In genomic region chrX:11059923-11060322, GRCh38 we compare ENCODE assay signal across 17 cellular contexts. TPM values are rescaled to one million over a fixed set of nuclear protein-coding genes. Genes with fewer than 3 reads are reported as not detected.
A peak's percentile ranks its signal among the peaks of the same experiment; 100 is the strongest.
DNase-seq lines count a peak whose midpoint lies in the region; ATAC-seq and TF ChIP-seq lines count a peak whose summit lies in the region.
"Had no signal": no experiment of that assay in that cellular context is flagged by ENCODE, and none has a peak within 500 bp of the region (broad histone marks: within the 10 kb centered on the region; RNA-seq: fewer than 3 reads in every experiment).

No MANE protein-coding gene starts in this region.

- H3K27me3 Mint-ChIP-seq in osteocyte (ENCODE audit: unreplicated experiment) = no peaks in the 10 kb centered on the region
- H3K27me3 Mint-ChIP-seq: activated CD8-positive, alpha-beta T cell treated with anti-CD3 and anti-CD28 coated beads for 36 hours had no signal

- H3K36me3 Mint-ChIP-seq in osteocyte (ENCODE audit: unreplicated experiment) = no peaks in the 10 kb centered on the region
- H3K36me3 Mint-ChIP-seq: activated naive CD4-positive, alpha-beta T cell treated with anti-CD3 and anti-CD28 coated beads, Interleukin-2, amount 50 U/mL, for 72 hours had no signal

- H3K4me1 Mint-ChIP-seq in osteocyte (ENCODE audit: unreplicated experiment) = peaks cover 33% of the 10 kb centered on the region
- H3K4me1 Mint-ChIP-seq: nephron progenitor cell had no signal

- DNase-seq in COLO829 (ENCODE audit: low spot score) = peak; percentile 6
- DNase-seq in HT1080 (ENCODE audit: low read depth) = peak; percentile 33
- DNase-seq in glomerular visceral epithelial cell (ENCODE audit: extremely low spot score) = peak; percentile 13
- DNase-seq in T-helper 9 cell = no peak
- DNase-seq in sciatic nerve (ENCODE audit: low spot score) = no peak
- no peak for DNase-seq in osteocyte (ENCODE audit: extremely low spot score, unreplicated experiment)
- DNase-seq: activated CD8-positive, alpha-beta T cell treated with anti-CD3 and anti-CD28 coated beads for 36 hours; activated T-cell treated with anti-CD3 and anti-CD28 coated beads, Interleukin-2, amount 50 U/mL, for 4 hours; NCI-H2081 treated with DMSO at 0.1 percent for 48 hours; NCI-H524; nephron progenitor cell; SHP77; stimulated activated CD4-positive, alpha-beta T cell treated with anti-CD3 and anti-CD28 coated beads, Interleukin-4, amount 100 ng/mL, for 4 hours had no signal

- no peak overlapping the region for H3K4me3 Mint-ChIP-seq in osteocyte (ENCODE audit: unreplicated experiment)
- H3K4me3 Mint-ChIP-seq: activated CD8-positive, alpha-beta T cell treated with anti-CD3 and anti-CD28 coated beads for 36 hours; activated T-cell treated with anti-CD3 and anti-CD28 coated beads, Interleukin-2, amount 50 U/mL, for 4 hours; nephron progenitor cell; T-helper 2 cell treated with Interferon-gamma antibody and Interleukin-4, amounts not matched to agents 5 μg/mL and 100 μg/mL, for 36 hours had no signal

- peaks cover 19% of the 10 kb centered on the region for H3K9me3 Mint-ChIP-seq in osteocyte (ENCODE audit: unreplicated experiment)
- H3K9me3 Mint-ChIP-seq: activated CD8-positive, alpha-beta T cell treated with anti-CD3 and anti-CD28 coated beads for 36 hours; activated naive CD4-positive, alpha-beta T cell treated with anti-CD3 and anti-CD28 coated beads, Interleukin-2, amount 50 U/mL, for 72 hours; activated T-cell treated with anti-CD3 and anti-CD28 coated beads, Interleukin-2, amount 50 U/mL, for 4 hours; T-helper 2 cell treated with Interferon-gamma antibody and Interleukin-4, amounts not matched to agents 5 μg/mL and 100 μg/mL, for 36 hours had no signal

- no peak for TF ChIP-seq CTCF in osteocyte (IDR thresholded peaks at IDR 0.05)

- peak; percentile 42; the same call in 2 of the 3 replicates for ATAC-seq in SK-N-SH treated with all-trans-retinoic acid at 6 μM for 48 hours
- no peak for ATAC-seq in sciatic nerve
- ATAC-seq in GM19351 (IDR thresholded peaks at IDR 0.05; ENCODE audit: unreplicated experiment) = no peak
- ATAC-seq: activated CD8-positive, alpha-beta T cell treated with anti-CD3 and anti-CD28 coated beads for 36 hours; activated naive CD4-positive, alpha-beta T cell treated with anti-CD3 and anti-CD28 coated beads, Interleukin-2, amount 50 U/mL, for 72 hours; activated T-cell treated with anti-CD3 and anti-CD28 coated beads, Interleukin-2, amount 50 U/mL, for 4 hours had no signal

- no peak overlapping the region for H3K27ac Mint-ChIP-seq in osteocyte (ENCODE audit: unreplicated experiment)
- H3K27ac Mint-ChIP-seq: activated CD8-positive, alpha-beta T cell treated with anti-CD3 and anti-CD28 coated beads for 36 hours; activated naive CD4-positive, alpha-beta T cell treated with anti-CD3 and anti-CD28 coated beads, Interleukin-2, amount 50 U/mL, for 72 hours; nephron progenitor cell; T-helper 2 cell treated with Interferon-gamma antibody and Interleukin-4, amounts not matched to agents 5 μg/mL and 100 μg/mL, for 36 hours had no signal

- intact Hi-C loops in sciatic nerve (cut with DNase I) = no loop called here

TF ChIP-seq in SK-N-SH treated with all-trans-retinoic acid at 6 μM for 48 hours, 23 proteins besides CTCF, POLR2A, EP300 and RAD21:
- no peak for TF ChIP-seq ZC3H10 (CRISPR knock-in tag; IDR thresholded peaks at IDR 0.05)
- TF ChIP-seq POU6F1 (CRISPR knock-in tag; IDR thresholded peaks at IDR 0.05; ENCODE audit: borderline replicate concordance, low read depth) = no peak
- no peak for TF ChIP-seq ARNTL (CRISPR knock-in tag; IDR thresholded peaks at IDR 0.05; ENCODE audit: borderline replicate concordance, low read depth)
- TF ChIP-seq ZNF565 (CRISPR knock-in tag; conservative IDR thresholded peaks at IDR 0.05; ENCODE audit: low read depth) = no peak
- no peak for TF ChIP-seq TSHZ2 (CRISPR knock-in tag; IDR thresholded peaks at IDR 0.05)
- TF ChIP-seq BACH2 (CRISPR knock-in tag; IDR thresholded peaks at IDR 0.05; ENCODE audit: borderline replicate concordance) = no peak
- TF ChIP-seq, protein P1, sequence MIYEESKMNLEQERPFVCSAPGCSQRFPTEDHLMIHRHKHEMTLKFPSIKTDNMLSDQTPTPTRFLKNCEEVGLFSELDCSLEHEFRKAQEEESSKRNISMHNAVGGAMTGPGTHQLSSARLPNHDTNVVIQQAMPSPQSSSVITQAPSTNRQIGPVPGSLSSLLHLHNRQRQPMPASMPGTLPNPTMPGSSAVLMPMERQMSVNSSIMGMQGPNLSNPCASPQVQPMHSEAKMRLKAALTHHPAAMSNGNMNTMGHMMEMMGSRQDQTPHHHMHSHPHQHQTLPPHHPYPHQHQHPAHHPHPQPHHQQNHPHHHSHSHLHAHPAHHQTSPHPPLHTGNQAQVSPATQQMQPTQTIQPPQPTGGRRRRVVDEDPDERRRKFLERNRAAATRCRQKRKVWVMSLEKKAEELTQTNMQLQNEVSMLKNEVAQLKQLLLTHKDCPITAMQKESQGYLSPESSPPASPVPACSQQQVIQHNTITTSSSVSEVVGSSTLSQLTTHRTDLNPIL (CRISPR knock-in tag; IDR thresholded peaks at IDR 0.05; ENCODE audit: low read depth) = no peak
- TF ChIP-seq ESRRG (CRISPR knock-in tag; IDR thresholded peaks at IDR 0.05) = no peak
- no peak for TF ChIP-seq ZNF8 (CRISPR knock-in tag; IDR thresholded peaks at IDR 0.05)
- TF ChIP-seq ZNF70 (CRISPR knock-in tag; IDR thresholded peaks at IDR 0.05) = no peak
- TF ChIP-seq ISL1 (CRISPR knock-in tag; IDR thresholded peaks at IDR 0.05) = no peak
- TF ChIP-seq GLIS3 (CRISPR knock-in tag; IDR thresholded peaks at IDR 0.05) = no peak
- no peak for TF ChIP-seq ZFP3 (CRISPR knock-in tag; IDR thresholded peaks at IDR 0.05)
- no peak for TF ChIP-seq CSDC2 (CRISPR knock-in tag; IDR thresholded peaks at IDR 0.05)
- no peak for TF ChIP-seq RARB (CRISPR knock-in tag; IDR thresholded peaks at IDR 0.05)
- TF ChIP-seq TCF4 (CRISPR knock-in tag; IDR thresholded peaks at IDR 0.05; ENCODE audit: borderline replicate concordance) = no peak

RNA-seq across cellular contexts. Expression of gene HCCS, which starts 51.2 kb away (rescaled TPM):
- 36.4 and 42.7 TPM in 2 replicates for total RNA-seq in HT1080 (2014; rRNA removed; shearing (Covaris generic))
- 43.6 and 47.0 TPM in 2 replicates for polyA plus RNA-seq in HT1080 (2015; cell fraction: cytosol; rRNA removed)
- polyA plus RNA-seq in HT1080 (2015; cell fraction: nucleus; rRNA removed) = 28.2 and 35.7 TPM in 2 replicates
- total RNA-seq in sciatic nerve (13.9 TPM), osteocyte (27.9 and 32.2 TPM in 2 replicates)

Comparison
In these comparisons a context has a peak if more than half of its experiments do, and no peak if none do; other contexts are left out.
1. DNase-seq: peak in COLO829 (single experiment), HT1080 (single experiment) and glomerular visceral epithelial cell (single experiment); none in T-helper 9 cell (single experiment), sciatic nerve (single experiment) and osteocyte (single experiment).